ENCODE assay signal across 12 cellular contexts in the genomic region with DNA sequence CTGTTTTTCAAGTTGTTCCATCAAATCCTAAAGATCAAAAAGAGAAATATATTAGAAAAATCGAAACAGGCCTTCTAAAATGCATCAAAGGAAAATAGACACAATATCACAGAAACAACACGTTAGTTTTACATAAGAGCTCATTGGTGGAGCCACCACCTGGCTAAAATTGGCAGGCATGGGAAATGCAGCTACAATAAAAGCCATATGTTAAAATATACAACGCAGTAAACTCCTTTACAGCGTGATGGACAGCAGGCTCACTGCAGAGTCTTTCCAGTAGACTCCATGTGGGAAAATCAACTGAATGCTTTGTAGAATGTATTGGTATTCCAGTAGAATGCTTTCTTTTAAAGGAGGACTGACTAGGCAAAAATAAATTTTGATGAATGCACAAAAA. TPM values are rescaled to one million over a fixed set of nuclear protein-coding genes. Genes with fewer than 3 reads are reported as not detected.
DNase-seq lines count a peak whose midpoint lies in the region; ATAC-seq, FAIRE-seq and TF ChIP-seq lines count a peak whose summit lies in the region.
"Had no signal": no experiment of that assay in that cellular context is flagged by ENCODE, and none has a peak within 500 bp of the region (broad histone marks: within the 10 kb centered on the region; RNA-seq: fewer than 3 reads in every experiment).

No MANE protein-coding gene starts in this region.

- H3K36me3 ChIP-seq in GM06990 (ENCODE audit: control insufficient read depth, insufficient read depth, low read length) = peaks cover 5% of the 10 kb centered on the region; the same call in 1 of the 2 replicates
- peaks cover 5% of the 10 kb centered on the region for H3K36me3 ChIP-seq in astrocyte (ENCODE audit: insufficient read depth, low read length)
- peaks cover 5% of the 10 kb centered on the region for H3K36me3 ChIP-seq in neural cell (ENCODE audit: insufficient read depth, low read length)

- H3K4me3 ChIP-seq in GM06990 (replicated peaks; ENCODE audit: low read depth, low read length) = no peak overlapping the region
- no peak overlapping the region for H3K4me3 ChIP-seq in astrocyte (ENCODE audit: insufficient read depth, low read depth, low read length)
- no peak overlapping the region for H3K4me3 ChIP-seq in neural cell (ENCODE audit: low read length)

- ATAC-seq in GM19023 (IDR thresholded peaks at IDR 0.05; ENCODE audit: unreplicated experiment) = no peak
- ATAC-seq: activated CD4-positive, CD25-positive, alpha-beta regulatory T cell treated with anti-CD3 and anti-CD28 coated beads, Interleukin-2, amount 50 U/mL, for 24 hours had no signal

- no peaks in the 10 kb centered on the region for H3F3A ChIP-seq in neural cell (ENCODE audit: insufficient read depth, low read length, poor library complexity, severe bottlenecking)

- no peak for TF ChIP-seq EP300 in neural cell (conservative IDR thresholded peaks at IDR 0.05; ENCODE audit: poor library complexity, severe bottlenecking)

- H3K79me2 ChIP-seq in astrocyte (ENCODE audit: insufficient read depth, low read length) (no peaks in the 10 kb centered on the region), neural cell (replicated peaks; ENCODE audit: insufficient read depth, low read length) (no peaks in the 10 kb centered on the region)

- H3K4me3 Mint-ChIP-seq in astrocyte (ENCODE audit: unreplicated experiment) = no peak overlapping the region

- no peaks in the 10 kb centered on the region for H3K36me3 Mint-ChIP-seq in astrocyte (ENCODE audit: low read depth, unreplicated experiment)

- peak overlapping the region; percentile 77 for H3K27ac Mint-ChIP-seq in astrocyte (ENCODE audit: unreplicated experiment)
- H3K27ac Mint-ChIP-seq: progenitor cell of endocrine pancreas had no signal

- H3K9me3 Mint-ChIP-seq in astrocyte (ENCODE audit: unreplicated experiment) = no peaks in the 10 kb centered on the region

- H3K27me3 ChIP-seq in GM06990 (replicated peaks; ENCODE audit: control insufficient read depth, insufficient read depth, low read length) (no peaks in the 10 kb centered on the region), astrocyte (ENCODE audit: insufficient read depth, low read length) (no peaks in the 10 kb centered on the region), neural cell (ENCODE audit: insufficient read depth, low read depth, low read length) (no peaks in the 10 kb centered on the region)

- DNase-seq in GM06990 (ENCODE audit: extremely low read depth, insufficient read length) = no peak
- no peak for DNase-seq in astrocyte (ENCODE audit: low read depth)
- no peak for DNase-seq in GM10266 (ENCODE audit: extremely low spot score)
- DNase-seq in NCI-H1436 treated with DMSO at 0.1 percent for 48 hours (lab: John Stamatoyannopoulos, UW) = no peak
- DNase-seq: aorta, SHP77 treated with DMSO at 0.1 percent for 48 hours, substantia nigra had no signal

- H3K9me3 ChIP-seq in astrocyte (ENCODE audit: insufficient read depth, low read depth, low read length) (no peaks in the 10 kb centered on the region), neural cell (ENCODE audit: low read length) (no peaks in the 10 kb centered on the region)

- H3K27ac ChIP-seq in astrocyte (ENCODE audit: low read depth, low read length) = no peak overlapping the region
- no peak overlapping the region for H3K27ac ChIP-seq in neural cell (ENCODE audit: low read length)

- no peak overlapping the region for H3K9ac ChIP-seq in astrocyte (ENCODE audit: low read length)
- no peak overlapping the region for H3K9ac ChIP-seq in neural cell (ENCODE audit: low read length)

- H3K4me1 ChIP-seq in astrocyte (ENCODE audit: insufficient read depth, low read length) = peaks cover 19% of the 10 kb centered on the region

- peaks cover 36% of the 10 kb centered on the region for H3K4me1 Mint-ChIP-seq in astrocyte (ENCODE audit: low read depth, unreplicated experiment)

- no peaks in the 10 kb centered on the region for H4K20me1 ChIP-seq in astrocyte (ENCODE audit: insufficient read depth, low read length)
- H4K20me1 ChIP-seq in neural cell (ENCODE audit: insufficient read depth) = no peaks in the 10 kb centered on the region

- no peak for TF ChIP-seq RAD21 in neural cell (conservative IDR thresholded peaks at IDR 0.05)

- H2AFZ ChIP-seq in astrocyte (ENCODE audit: low read depth, low read length) (no peak overlapping the region), neural cell (ENCODE audit: low read depth, low read length) (no peak overlapping the region)

- H3K4me2 ChIP-seq in astrocyte (ENCODE audit: low read length) = peak overlapping the region; percentile 72
- H3K4me2 ChIP-seq in neural cell (ENCODE audit: low read length) = no peak overlapping the region

- TF ChIP-seq CTCF in GM06990 (IDR thresholded peaks at IDR 0.05; ENCODE audit: insufficient read depth, low read length, poor library complexity, severe bottlenecking) = peak; percentile 4
- peak; percentile 59 for TF ChIP-seq CTCF in LNCAP (IDR thresholded peaks at IDR 0.05)
- TF ChIP-seq CTCF in astrocyte (IDR thresholded peaks at IDR 0.05; ENCODE audit: insufficient read depth, low read depth, low read length) = no peak
- TF ChIP-seq CTCF in neural cell (IDR thresholded peaks at IDR 0.05; ENCODE audit: poor library complexity, severe bottlenecking) = peak; percentile 46
- TF ChIP-seq CTCF in GM10266 (IDR thresholded peaks at IDR 0.05; ENCODE audit: control insufficient read depth, insufficient read depth, low read depth, missing control alignments) = no peak

- no peaks in the 10 kb centered on the region for H3K27me3 Mint-ChIP-seq in astrocyte (ENCODE audit: low read depth, unreplicated experiment)
- H3K27me3 Mint-ChIP-seq: progenitor cell of endocrine pancreas had no signal

- no peaks in the 10 kb centered on the region for H3K9me2 ChIP-seq in neural cell (ENCODE audit: insufficient read depth, low read length)

- FAIRE-seq in astrocyte (lab: Jason Lieb, UNC) = no peak

TF ChIP-seq in neural cell, 6 proteins besides CTCF, POLR2A, EP300 and RAD21:
- TF ChIP-seq TAF1 (IDR thresholded peaks at IDR 0.05; ENCODE audit: low read depth) (no peak), REST (IDR thresholded peaks at IDR 0.05; ENCODE audit: borderline replicate concordance) (no peak), SMC3 (conservative IDR thresholded peaks at IDR 0.05; ENCODE audit: poor library complexity) (peak; percentile 60), MXI1 (conservative IDR thresholded peaks at IDR 0.05; ENCODE audit: poor library complexity, severe bottlenecking) (no peak)

RNA-seq across cellular contexts. Expression of gene MYO5C, which starts 40.9 kb away (rescaled TPM):
- total RNA-seq in astrocyte = 2.7 and 4.5 TPM in 2 replicates
- polyA plus RNA-seq in neural cell = 0.44 and 0.77 TPM in 2 replicates
- 2.2 and 2.7 TPM in 2 replicates for polyA minus RNA-seq in neural cell

Comparison
In these comparisons a context has a peak if more than half of its experiments do, and no peak if none do; other contexts are left out.
1. CTCF ChIP-seq: peak in GM06990 (single experiment), LNCAP (single experiment) and neural cell (single experiment); none in astrocyte (single experiment) and GM10266 (single experiment).